In genomic region chr18:58536534-58537271, GRCh38 we compare ENCODE assay signal across 10 cellular contexts.
DNase-seq lines count a peak whose midpoint lies in the region; ATAC-seq, FAIRE-seq and TF ChIP-seq lines count a peak whose summit lies in the region.
"Had no signal": no experiment of that assay in that cellular context is flagged by ENCODE, and none has a peak within 500 bp of the region (broad histone marks: within the 10 kb centered on the region; RNA-seq: fewer than 3 reads in every experiment).

No MANE protein-coding gene starts in this region.

- H3K27ac ChIP-seq in right atrium auricular region = peak overlapping the region; percentile 29 to 87
- no peak overlapping the region for H3K27ac ChIP-seq in transverse colon
- H3K27ac ChIP-seq in small intestine (ENCODE audit: low read depth in 1 of 2, low read length in 1 of 2) = no peak overlapping the region

- in situ Hi-C loops in transverse colon (cut with MboI; ENCODE audit: low pct_ligation_motif_present in 1 of 4, low pct_unique_long_range_greater_than_20kb in 1 of 4, low sequenced_read_pairs in 3 of 4) = loop anchor here in 3 of 4 donors (10.0 to 25.0 kb wide), 5 partner anchors 99 to 526 kb away; partner anchors contain the start of gene MALT1 (in 1 of the 3)

- H3K27me3 ChIP-seq in right atrium auricular region = no peaks in the 10 kb centered on the region
- H3K27me3 ChIP-seq in transverse colon = no peaks in the 10 kb centered on the region
- H3K27me3 ChIP-seq in small intestine (ENCODE audit: control insufficient read depth in 2 of 2, insufficient read depth in 2 of 2, low read length in 2 of 2) = no peaks in the 10 kb centered on the region

- TF ChIP-seq POLR2A in NB4 (IDR thresholded peaks at IDR 0.05; ENCODE audit: extremely low read depth, insufficient read length) (no peak), transverse colon (IDR thresholded peaks at IDR 0.05) (no peak)

- no peaks in the 10 kb centered on the region for H3K9me3 ChIP-seq in right atrium auricular region
- no peaks in the 10 kb centered on the region for H3K9me3 ChIP-seq in transverse colon
- no peaks in the 10 kb centered on the region for H3K9me3 ChIP-seq in small intestine (ENCODE audit: control insufficient read depth, low read depth)

- H3K4me1 ChIP-seq in right atrium auricular region (peaks cover 0 to 49% of the 10 kb centered on the region in 2 donors), transverse colon (peaks cover 0 to 31% (median 5%) of the 10 kb centered on the region in 4 donors), small intestine (ENCODE audit: control insufficient read depth in 2 of 2, insufficient read depth in 1 of 2, low read depth in 1 of 2, low read length in 1 of 2) (peaks cover 2 to 13% of the 10 kb centered on the region in 2 donors)

- no peaks in the 10 kb centered on the region for H3K36me3 ChIP-seq in right atrium auricular region
- H3K36me3 ChIP-seq in transverse colon = no peaks in the 10 kb centered on the region
- H3K36me3 ChIP-seq in small intestine (ENCODE audit: control insufficient read depth in 2 of 2, insufficient read depth in 2 of 2, low read length in 2 of 2) = no peaks in the 10 kb centered on the region

- intact Hi-C loops in Right ventricle myocardium inferior (cut with DNase I) = loop anchor here (10.0 kb wide), 1 partner anchor 88 kb away; the partner anchor contains the start of gene ALPK2
- intact Hi-C loops in transverse colon (cut with DNase I; ENCODE audit: low total_unique reads) = no loop called here
- intact Hi-C loops in posterior cingulate gyrus (cut with DNase I) = no loop called here

- H3K4me3 ChIP-seq in right atrium auricular region (no peak overlapping the region), NB4 (ENCODE audit: low read depth, low read length) (no peak overlapping the region), transverse colon (no peak overlapping the region), small intestine (ENCODE audit: low read depth in 1 of 2, low read length in 2 of 2) (no peak overlapping the region)

- TF ChIP-seq EP300 in transverse colon (IDR thresholded peaks at IDR 0.05; ENCODE audit: low read depth) = no peak

- 82% methylated on average over 10 of the region's 10 CpGs; no CpG with 5 or more reads in 1 of the 2 donors for WGBS in transverse colon (ENCODE audit: low coverage in 1 of 2), 2 donors
- WGBS in small intestine, 3 donors = 77 to 85% (median 80%) methylated on average over 10 of the region's 10 CpGs

- DNase-seq in right atrium auricular region (ENCODE audit: low spot score) (no peak), Right ventricle myocardium inferior (ENCODE audit: missing footprints) (no peak), NB4 (ENCODE audit: low read depth) (peak; percentile 79), transverse colon (peak; percentile 31), small intestine (no peak), posterior cingulate gyrus (no peak), DMS153 treated with DMSO at 0.1 percent for 48 hours (lab: John Stamatoyannopoulos, UW; ENCODE audit: unreplicated experiment) (no peak)
- DNase-seq: activated CD4-positive, alpha-beta T cell treated with anti-CD3 and anti-CD28 coated beads for 4 hours; NCI-H226 had no signal

- no peak for FAIRE-seq in small intestine (lab: Jason Lieb, UNC)

- no peak for TF ChIP-seq CTCF in right atrium auricular region (IDR thresholded peaks at IDR 0.05)
- TF ChIP-seq CTCF in NB4 (IDR thresholded peaks at IDR 0.05; ENCODE audit: low read depth, low read length) = no peak
- no peak for TF ChIP-seq CTCF in transverse colon (IDR thresholded peaks at IDR 0.05)

- no peak for ATAC-seq in Right ventricle myocardium inferior
- peak; percentile 61 for ATAC-seq in HG02759 (IDR thresholded peaks at IDR 0.05; ENCODE audit: unreplicated experiment)

Comparison
In these comparisons a context has a peak if more than half of its experiments do, and no peak if none do; other contexts are left out.
1. DNase-seq: peak in NB4 (single experiment) and transverse colon (single experiment); none in right atrium auricular region (single experiment), Right ventricle myocardium inferior (single experiment), small intestine (single experiment), posterior cingulate gyrus (0 of 10) and DMS153 treated with DMSO at 0.1 percent for 48 hours (single experiment).
2. H3K27ac ChIP-seq: peak in right atrium auricular region (2 of 2); none in transverse colon (0 of 4) and small intestine (0 of 2).